ENCODE assay signal across 26 cellular contexts in the genomic region with DNA sequence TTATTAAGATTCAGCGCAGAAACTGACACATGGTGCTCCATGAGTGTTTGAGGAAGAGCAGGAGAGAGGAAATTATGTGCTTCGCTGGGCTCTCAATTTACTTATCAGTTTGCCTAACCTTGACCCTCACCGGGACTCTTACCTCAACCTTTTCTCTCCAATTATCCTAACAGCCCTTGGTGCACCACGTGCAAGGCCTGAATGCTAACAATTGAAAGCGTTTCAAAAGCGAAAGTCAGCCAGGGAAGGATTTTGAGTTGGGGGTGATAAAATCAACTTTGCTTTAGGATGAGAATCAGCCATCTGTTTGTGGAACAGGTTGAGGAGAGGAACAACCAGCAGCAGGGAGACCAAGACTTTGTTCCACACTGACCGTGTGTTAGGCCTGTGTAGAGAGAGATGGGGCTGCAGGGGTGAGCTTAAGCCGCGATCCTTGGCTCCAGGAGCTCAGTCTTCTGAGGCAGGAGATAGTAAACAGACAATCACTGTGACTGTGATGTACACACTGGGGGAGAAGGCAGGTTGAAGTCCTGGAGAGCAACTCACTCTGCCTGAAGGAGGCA. TPM values are rescaled to one million over a fixed set of nuclear protein-coding genes. Genes with fewer than 3 reads are reported as not detected.
DNase-seq lines count a peak whose midpoint lies in the region; ATAC-seq, FAIRE-seq and TF ChIP-seq lines count a peak whose summit lies in the region.
"Had no signal": no experiment of that assay in that cellular context is flagged by ENCODE, and none has a peak within 500 bp of the region (broad histone marks: within the 10 kb centered on the region; RNA-seq: fewer than 3 reads in every experiment).

No MANE protein-coding gene starts in this region.

- peaks cover 5% of the 10 kb centered on the region for H3K4me1 Mint-ChIP-seq in activated naive CD4-positive, alpha-beta T cell treated with anti-CD3 and anti-CD28 coated beads, Interleukin-2, amount 50 U/mL, for 24 hours
- H3K4me1 Mint-ChIP-seq in astrocyte (ENCODE audit: low read depth, unreplicated experiment), result peaks cover 4% of the 10 kb centered on the region

- no peaks in the 10 kb centered on the region for H4K20me1 ChIP-seq in astrocyte (ENCODE audit: insufficient read depth, low read length)
- H4K20me1 ChIP-seq: BLaER1 treated with 17β-estradiol and CSF1 and Interleukin-3, amounts not matched to agents 10 nM and 100 nM had no signal

- no peak for FAIRE-seq in astrocyte (lab: Jason Lieb, UNC)
- FAIRE-seq: A549, G401.6 had no signal

- H3K36me3 ChIP-seq in astrocyte (ENCODE audit: insufficient read depth, low read length) (no peaks in the 10 kb centered on the region), parathyroid adenoma (ENCODE audit: control insufficient read depth, insufficient read depth, low read length) (no peaks in the 10 kb centered on the region)
- H3K36me3 ChIP-seq: BLaER1 treated with 17β-estradiol and CSF1 and Interleukin-3, amounts not matched to agents 10 nM and 100 nM; esophagus muscularis mucosa; neutrophil; WERI-Rb-1 had no signal

- H3K79me2 ChIP-seq in astrocyte (ENCODE audit: insufficient read depth, low read length) (no peaks in the 10 kb centered on the region), parathyroid adenoma (no peaks in the 10 kb centered on the region)

- no peaks in the 10 kb centered on the region for H3K9me3 ChIP-seq in astrocyte (ENCODE audit: insufficient read depth, low read depth, low read length)
- no peaks in the 10 kb centered on the region for H3K9me3 ChIP-seq in parathyroid adenoma (ENCODE audit: control insufficient read depth, low read length)
- H3K9me3 ChIP-seq: A549; BLaER1 treated with 17β-estradiol and CSF1 and Interleukin-3, amounts not matched to agents 10 nM and 100 nM; esophagus muscularis mucosa; neutrophil had no signal

- ATAC-seq in HG03139 (IDR thresholded peaks at IDR 0.05; ENCODE audit: unreplicated experiment) (no peak), GM21390 (IDR thresholded peaks at IDR 0.05; ENCODE audit: unreplicated experiment) (no peak)
- ATAC-seq: A549, GM23338 had no signal

- no peak overlapping the region for H3K9ac ChIP-seq in astrocyte (ENCODE audit: low read length)
- H3K9ac ChIP-seq in parathyroid adenoma, result no peak overlapping the region

- H3K27me3 ChIP-seq in astrocyte (ENCODE audit: insufficient read depth, low read length), result no peaks in the 10 kb centered on the region
- H3K27me3 ChIP-seq in parathyroid adenoma (ENCODE audit: control insufficient read depth, insufficient read depth, low read length), result no peaks in the 10 kb centered on the region
- H3K27me3 ChIP-seq: BLaER1 treated with 17β-estradiol and CSF1 and Interleukin-3, amounts not matched to agents 10 nM and 100 nM; esophagus muscularis mucosa had no signal

- TF ChIP-seq CTCF in astrocyte (IDR thresholded peaks at IDR 0.05; ENCODE audit: insufficient read depth, low read depth, low read length), result no peak
- no peak for TF ChIP-seq CTCF in parathyroid adenoma (IDR thresholded peaks at IDR 0.05)

- DNase-seq in activated naive CD4-positive, alpha-beta T cell treated with Interleukin-2 at 50 U/mL for 16 hours, result no peak
- no peak for DNase-seq in astrocyte (ENCODE audit: low read depth)
- DNase-seq: activated CD4-positive, alpha-beta T cell treated with anti-CD3 and anti-CD28 coated beads, Interleukin-2, amount 50 U/mL, for 4 hours; aorta; cerebellar nuclear complex; effector CD4-positive, alpha-beta T cell; NCI-H1436; NCI-H69; OCI-M1; retina; SIG-M5; T-helper 2 cell; WERI-Rb-1 had no signal

- no peaks in the 10 kb centered on the region for H3K27me3 Mint-ChIP-seq in activated naive CD4-positive, alpha-beta T cell treated with anti-CD3 and anti-CD28 coated beads, Interleukin-2, amount 50 U/mL, for 24 hours
- peaks cover 10% of the 10 kb centered on the region for H3K27me3 Mint-ChIP-seq in astrocyte (ENCODE audit: low read depth, unreplicated experiment)

- peak overlapping the region; percentile 68 for H2AFZ ChIP-seq in astrocyte (ENCODE audit: low read depth, low read length)
- H2AFZ ChIP-seq in parathyroid adenoma, result peak overlapping the region; percentile 7
- H2AFZ ChIP-seq: GM23338 had no signal

- peak overlapping the region; percentile 70 for H3K27ac Mint-ChIP-seq in activated naive CD4-positive, alpha-beta T cell treated with anti-CD3 and anti-CD28 coated beads, Interleukin-2, amount 50 U/mL, for 24 hours
- no peak overlapping the region for H3K27ac Mint-ChIP-seq in astrocyte (ENCODE audit: unreplicated experiment)
- H3K27ac Mint-ChIP-seq: GM23338 had no signal

- H3K27ac ChIP-seq in astrocyte (ENCODE audit: low read depth, low read length), result no peak overlapping the region
- no peak overlapping the region for H3K27ac ChIP-seq in parathyroid adenoma
- H3K27ac ChIP-seq: neutrophil, WERI-Rb-1 had no signal

- H3K4me3 ChIP-seq in astrocyte (ENCODE audit: insufficient read depth, low read depth, low read length), result no peak overlapping the region
- H3K4me3 ChIP-seq in parathyroid adenoma (ENCODE audit: low read depth, low read length), result no peak overlapping the region
- H3K4me3 ChIP-seq: A549, GM23338 had no signal

- H3K36me3 Mint-ChIP-seq in activated naive CD4-positive, alpha-beta T cell treated with anti-CD3 and anti-CD28 coated beads, Interleukin-2, amount 50 U/mL, for 24 hours, result no peaks in the 10 kb centered on the region
- H3K36me3 Mint-ChIP-seq in astrocyte (ENCODE audit: low read depth, unreplicated experiment), result no peaks in the 10 kb centered on the region

- no peaks in the 10 kb centered on the region for H3K9me3 Mint-ChIP-seq in activated naive CD4-positive, alpha-beta T cell treated with anti-CD3 and anti-CD28 coated beads, Interleukin-2, amount 50 U/mL, for 24 hours
- H3K9me3 Mint-ChIP-seq in astrocyte (ENCODE audit: unreplicated experiment), result peaks cover 1% of the 10 kb centered on the region
- H3K9me3 Mint-ChIP-seq: GM23338 had no signal

- H3K4me1 ChIP-seq in astrocyte (ENCODE audit: insufficient read depth, low read length), result peaks cover 9% of the 10 kb centered on the region
- H3K4me1 ChIP-seq in parathyroid adenoma, result peaks cover 11% of the 10 kb centered on the region

- H3K4me2 ChIP-seq in astrocyte (ENCODE audit: low read length) (no peak overlapping the region), parathyroid adenoma (ENCODE audit: low read length) (no peak overlapping the region)
- H3K4me2 ChIP-seq: GM23338 had no signal

- H3K4me3 Mint-ChIP-seq in activated naive CD4-positive, alpha-beta T cell treated with anti-CD3 and anti-CD28 coated beads, Interleukin-2, amount 50 U/mL, for 24 hours, result no peak overlapping the region
- no peak overlapping the region for H3K4me3 Mint-ChIP-seq in astrocyte (ENCODE audit: unreplicated experiment)
- H3K4me3 Mint-ChIP-seq: GM23338 had no signal

RNA-seq across cellular contexts. Expression of a gene that starts 11.6 kb away (rescaled TPM):
- total RNA-seq in astrocyte, result 0.58 and 1.5 TPM in 2 replicates
- total RNA-seq: aorta, esophagus muscularis mucosa, glomerular endothelial cell, temporal lobe had no signal

RNA-seq across cellular contexts. Expression of a gene that starts 13.4 kb away (rescaled TPM):
- 36.5 and 40.7 TPM in 2 replicates for total RNA-seq in astrocyte

RNA-seq across cellular contexts. Expression of a gene that starts 39.5 kb away (rescaled TPM):
- not detected in 2 replicates for total RNA-seq in astrocyte
- total RNA-seq: esophagus muscularis mucosa, GM23338 had no signal

RNA-seq across cellular contexts. Expression of a gene that starts 42.1 kb away (rescaled TPM):
- 53.4 and 58.9 TPM in 2 replicates for total RNA-seq in astrocyte

RNA-seq across cellular contexts. Expression of a gene that starts 52.5 kb away (rescaled TPM):
- not detected in 2 replicates for total RNA-seq in astrocyte
- total RNA-seq: aorta, esophagus muscularis mucosa, glomerular endothelial cell, HT-29, temporal lobe had no signal
